12 cellular contexts compared by ENCODE assay signal in the genomic region with DNA sequence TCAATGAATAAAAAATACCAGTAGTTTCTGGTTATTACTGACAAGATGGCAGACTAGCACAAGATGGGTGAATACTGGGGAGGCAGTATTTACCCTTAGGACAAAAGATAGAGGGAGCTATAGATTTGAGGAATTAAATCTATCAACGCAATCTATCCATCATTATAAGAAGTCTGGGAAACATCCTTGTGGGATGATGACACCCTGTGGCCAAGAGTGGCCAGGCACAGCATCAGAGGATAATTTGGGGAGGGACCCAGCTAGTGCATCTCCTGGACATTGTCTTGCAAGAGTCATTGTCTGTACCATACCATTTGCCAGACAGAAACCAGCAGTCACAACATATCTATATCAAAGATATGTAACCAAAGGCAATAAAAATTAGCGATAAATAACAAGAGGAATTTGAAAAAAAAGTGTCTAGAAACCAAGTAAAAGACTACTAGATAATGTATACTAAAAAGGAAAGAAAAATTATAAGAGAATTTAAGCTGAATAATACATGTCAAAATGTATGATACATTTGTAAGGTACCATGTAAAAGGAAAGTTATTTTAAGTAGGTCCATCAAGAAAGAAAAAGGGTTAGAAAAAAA. TPM values are rescaled to one million over a fixed set of nuclear protein-coding genes. Genes with fewer than 3 reads are reported as not detected.
DNase-seq lines count a peak whose midpoint lies in the region; ATAC-seq, FAIRE-seq and TF ChIP-seq lines count a peak whose summit lies in the region.
"Had no signal": no experiment of that assay in that cellular context is flagged by ENCODE, and none has a peak within 500 bp of the region (broad histone marks: within the 10 kb centered on the region; RNA-seq: fewer than 3 reads in every experiment).

No MANE protein-coding gene starts in this region.

- no peaks in the 10 kb centered on the region for H3K9me2 ChIP-seq in PC-3 (replicated peaks; ENCODE audit: low read length)

- intact Hi-C loops in PC-3 (cut with micrococcal nuclease): loop anchor here (1.0 to 10.0 kb wide), 6 partner anchors 169 to 1293 kb away; no protein-coding TSS in a partner anchor

- BruUV-seq in PC-3 (replicated peaks; lab: Mats Ljungman, UMichigan): no TSS peak

- peak; percentile 82 for TF ChIP-seq CTCF in PC-3 (conservative IDR thresholded peaks at IDR 0.05; ENCODE audit: low read depth, low read length)
- peak; percentile 69 for TF ChIP-seq CTCF in fibroblast of pulmonary artery (IDR thresholded peaks at IDR 0.05; ENCODE audit: low read length, missing control alignments)
- peak; percentile 56 for TF ChIP-seq CTCF in smooth muscle cell (IDR thresholded peaks at IDR 0.05; ENCODE audit: borderline replicate concordance, insufficient read depth, poor library complexity, severe bottlenecking)

- H3K9me3 ChIP-seq in PC-3 (ENCODE audit: low read length) (no peaks in the 10 kb centered on the region), smooth muscle cell (replicated peaks; ENCODE audit: low read depth) (no peaks in the 10 kb centered on the region)
- H3K9me3 ChIP-seq: gastrocnemius medialis, SJCRH30 had no signal

- FAIRE-seq in HTR-8/SVneo (lab: Jason Lieb, UNC): no peak

- H3K27ac ChIP-seq in PC-3 (ENCODE audit: low read length): no peak overlapping the region
- no peak overlapping the region for H3K27ac ChIP-seq in smooth muscle cell (ENCODE audit: low read depth)
- H3K27ac ChIP-seq: gastrocnemius medialis, SJCRH30, skin epidermis had no signal

- POLR2A ChIA-PET in PC-3 (lab: Charles Lee; ENCODE audit: unreplicated experiment): no interaction called here

- H3K4me3 ChIP-seq in PC-3 (ENCODE audit: low read length): no peak overlapping the region
- H3K4me3 ChIP-seq in fibroblast of pulmonary artery (replicated peaks; ENCODE audit: low read depth, low read length): no peak overlapping the region
- no peak overlapping the region for H3K4me3 ChIP-seq in smooth muscle cell
- H3K4me3 ChIP-seq: gastrocnemius medialis, SJCRH30, skin epidermis had no signal

- ATAC-seq in PC-3: peak; percentile 71
- ATAC-seq: gastrocnemius medialis had no signal

- no peaks in the 10 kb centered on the region for H3K4me1 ChIP-seq in PC-3 (ENCODE audit: insufficient read depth, low read length)
- no peaks in the 10 kb centered on the region for H3K4me1 ChIP-seq in smooth muscle cell (ENCODE audit: low read depth)
- H3K4me1 ChIP-seq: gastrocnemius medialis, SJCRH30 had no signal

- 45% methylated on average over 2 of the region's 2 CpGs for WGBS in smooth muscle cell (ENCODE audit: low lambda C conversion rate)

- H3K9ac ChIP-seq in PC-3 (ENCODE audit: low read length) (no peak overlapping the region), smooth muscle cell (ENCODE audit: low read depth) (no peak overlapping the region)

- H3K4me2 ChIP-seq in PC-3 (ENCODE audit: low read length) (no peak overlapping the region), smooth muscle cell (no peak overlapping the region)

- no peak overlapping the region for H2AFZ ChIP-seq in PC-3 (ENCODE audit: low read length)
- H2AFZ ChIP-seq in smooth muscle cell (ENCODE audit: low read depth): no peak overlapping the region

- CTCF ChIA-PET in PC-3 (lab: Charles Lee): interaction anchor here (0.5 to 1.4 kb wide), 6 partner anchors 57 to 649 kb away, joined by 3 to 13 read pairs (median 4); no protein-coding TSS in a partner anchor

- no peaks in the 10 kb centered on the region for H3K79me2 ChIP-seq in PC-3 (ENCODE audit: low read length)
- H3K79me2 ChIP-seq in smooth muscle cell (ENCODE audit: low read depth): no peaks in the 10 kb centered on the region

- H4K20me1 ChIP-seq in PC-3 (ENCODE audit: low read length) (no peaks in the 10 kb centered on the region), smooth muscle cell (ENCODE audit: low read depth) (no peaks in the 10 kb centered on the region)

- H3K36me3 ChIP-seq in PC-3 (ENCODE audit: low read depth, low read length): no peaks in the 10 kb centered on the region
- no peaks in the 10 kb centered on the region for H3K36me3 ChIP-seq in smooth muscle cell (ENCODE audit: low read depth)
- H3K36me3 ChIP-seq: gastrocnemius medialis, SJCRH30 had no signal

- H3K27me3 ChIP-seq in PC-3 (ENCODE audit: low read length) (no peaks in the 10 kb centered on the region), smooth muscle cell (ENCODE audit: low read depth) (no peaks in the 10 kb centered on the region)
- H3K27me3 ChIP-seq: gastrocnemius medialis had no signal

- H3F3A ChIP-seq in PC-3 (ENCODE audit: low read length, unreplicated experiment) (no peaks in the 10 kb centered on the region), smooth muscle cell (ENCODE audit: low read depth) (no peaks in the 10 kb centered on the region)

- peak; percentile 18 for DNase-seq in NCI-H1105 treated with DMSO at 0.1 percent for 48 hours (lab: John Stamatoyannopoulos, UW)
- DNase-seq in NCI-H1105 (lab: John Stamatoyannopoulos, UW): no peak
- peak; percentile 66 for DNase-seq in PC-3
- peak; percentile 50 for DNase-seq in fibroblast of pulmonary artery (ENCODE audit: low read depth)
- DNase-seq in smooth muscle cell (lab: John Stamatoyannopoulos, UW; ENCODE audit: unreplicated experiment): no peak
- no peak for DNase-seq in SIG-M5 treated with dmso at 0.1 percent for 504 hours (lab: John Stamatoyannopoulos, UW; ENCODE audit: unreplicated experiment)
- DNase-seq in DMS79 treated with DMSO at 0.1 percent for 48 hours (lab: John Stamatoyannopoulos, UW): no peak
- DNase-seq in HTR-8/SVneo (ENCODE audit: insufficient read length, low spot score): no peak
- DNase-seq: gastrocnemius medialis had no signal

RNA-seq across cellular contexts. Expression of gene KCTD8, which starts 22.9 kb away (rescaled TPM):
- total RNA-seq in PC-3 (2014; rRNA removed) (0.35 TPM in 1 of 2 replicates, not detected in the other), smooth muscle cell (not detected in 2 replicates)
- not detected in 2 replicates for polyA plus RNA-seq in smooth muscle cell
- total RNA-seq: activated T-helper 2 cell treated with anti-CD3 and anti-CD28 coated beads, Interferon-gamma antibody, Interleukin-2, Interleukin-4, amounts not matched to agents 10 μg/mL and 5 μg/mL and 100 μg/mL, durations not matched to agents 14 hours and 24 hours and 36 hours; SJCRH30 had no signal

Comparison
In these comparisons a context has a peak if more than half of its experiments do, and no peak if none do; other contexts are left out.
1. DNase-seq: peak in NCI-H1105 treated with DMSO at 0.1 percent for 48 hours (single experiment), PC-3 (single experiment) and fibroblast of pulmonary artery (single experiment); none in NCI-H1105 (single experiment), smooth muscle cell (single experiment), SIG-M5 treated with dmso at 0.1 percent for 504 hours (single experiment), DMS79 treated with DMSO at 0.1 percent for 48 hours (single experiment) and HTR-8/SVneo (single experiment).
2. Peak in every context shown above with its lines, with median percentiles within 50 percentile points of each other: CTCF ChIP-seq.